22 cellular contexts compared by ENCODE assay signal in the genomic region with DNA sequence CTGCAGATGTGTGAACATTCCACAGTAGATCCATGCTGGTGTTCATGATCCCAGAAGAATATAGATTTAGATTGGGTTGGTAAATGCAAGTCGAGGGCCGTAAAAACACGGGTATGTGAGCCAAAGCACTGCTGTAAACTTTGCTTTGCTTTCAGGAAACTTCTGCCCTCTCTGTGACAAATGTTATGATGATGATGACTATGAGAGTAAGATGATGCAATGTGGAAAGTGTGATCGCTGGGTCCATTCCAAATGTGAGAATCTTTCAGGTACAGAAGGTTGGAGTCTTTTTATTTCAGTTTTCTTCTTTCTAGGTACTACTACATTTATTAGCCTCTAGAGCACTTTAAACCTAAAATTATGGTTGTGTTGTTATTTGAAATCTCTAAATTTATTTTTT. TPM values are rescaled to one million over a fixed set of nuclear protein-coding genes. Genes with fewer than 3 reads are reported as not detected.
DNase-seq lines count a peak whose midpoint lies in the region; ATAC-seq and TF ChIP-seq lines count a peak whose summit lies in the region.
"Had no signal": no experiment of that assay in that cellular context is flagged by ENCODE, and none has a peak within 500 bp of the region (broad histone marks: within the 10 kb centered on the region; RNA-seq: fewer than 3 reads in every experiment).

No MANE protein-coding gene starts in this region.

- CTCF ChIA-PET in activated CD8-positive, alpha-beta T cell treated with anti-CD3 and anti-CD28 coated beads for 36 hours (lab: Charles Lee): interaction anchor here (1.6 to 3.7 kb wide), 3 partner anchors 15 to 92 kb away, joined by 5 to 22 read pairs (median 8); a partner anchor contains a TSS
- CTCF ChIA-PET in activated CD8-positive, alpha-beta T cell treated with anti-CD3 and anti-CD28 coated beads, Interleukin-2, amount 10 ng/mL, durations not matched to agents 7 days and 5 days (lab: Charles Lee): interaction anchor here (1.1 to 1.4 kb wide), 4 partner anchors 10 to 195 kb away, joined by 3 to 4 read pairs (median 4); no protein-coding TSS in a partner anchor

- intact Hi-C loops in activated CD8-positive, alpha-beta T cell treated with anti-CD3 and anti-CD28 coated beads for 36 hours (cut with micrococcal nuclease): no loop called here
- intact Hi-C loops in left ventricle myocardium superior (cut with micrococcal nuclease): loop anchor here (5.0 kb wide), 1 partner anchor 109 kb away; no protein-coding TSS in a partner anchor

- no peak overlapping the region for H3K4me3 Mint-ChIP-seq in activated CD8-positive, alpha-beta T cell treated with anti-CD3 and anti-CD28 coated beads for 36 hours
- H3K4me3 Mint-ChIP-seq in activated CD8-positive, alpha-beta T cell treated with anti-CD3 and anti-CD28 coated beads, Interleukin-2, amount 10 ng/mL, durations not matched to agents 7 days and 5 days: no peak overlapping the region
- no peak overlapping the region for H3K4me3 Mint-ChIP-seq in stimulated activated naive CD8-positive, alpha-beta T cell treated with anti-CD3 and anti-CD28 coated beads, Interleukin-15, Interleukin-2, amounts not matched to agents 100 ng/mL and 50 ng/mL, for 24 hours
- H3K4me3 Mint-ChIP-seq in activated naive CD8-positive, alpha-beta T cell: no peak overlapping the region
- H3K4me3 Mint-ChIP-seq in stimulated activated naive CD8-positive, alpha-beta T cell treated with anti-CD3 and anti-CD28 coated beads, Interleukin-15, amount 100 ng/mL, for 72 hours: peak overlapping the region in 1 of 2 donors; percentile 7

- peak; percentile 72 for ATAC-seq in activated CD8-positive, alpha-beta T cell treated with anti-CD3 and anti-CD28 coated beads for 36 hours
- no peak for ATAC-seq in activated CD8-positive, alpha-beta T cell treated with anti-CD3 and anti-CD28 coated beads, Interleukin-2, amount 10 ng/mL, durations not matched to agents 7 days and 5 days
- no peak for ATAC-seq in stimulated activated naive CD8-positive, alpha-beta T cell treated with anti-CD3 and anti-CD28 coated beads, Interleukin-15, Interleukin-2, amounts not matched to agents 100 U/mL and 50 U/mL, for 24 hours
- peak; percentile 75 for ATAC-seq in stimulated activated naive CD8-positive, alpha-beta T cell treated with anti-CD3 and anti-CD28 coated beads, Interleukin-15, amount 100 ng/mL, for 72 hours
- no peak for ATAC-seq in left ventricle myocardium superior
- ATAC-seq: PC-3 had no signal

- DNase-seq in activated CD8-positive, alpha-beta T cell treated with anti-CD3 and anti-CD28 coated beads for 36 hours: peak; percentile 45
- DNase-seq in activated CD8-positive, alpha-beta T cell treated with anti-CD3 and anti-CD28 coated beads, Interleukin-2, amount 10 ng/mL, durations not matched to agents 7 days and 5 days: no peak
- DNase-seq in stimulated activated naive CD8-positive, alpha-beta T cell treated with anti-CD3 and anti-CD28 coated beads, Interleukin-15, Interleukin-2, amounts not matched to agents 100 U/mL and 50 U/mL, for 24 hours: no peak
- no peak for DNase-seq in stimulated activated naive CD8-positive, alpha-beta T cell treated with anti-CD3 and anti-CD28 coated beads, Interleukin-15, amount 100 ng/mL, for 72 hours
- DNase-seq in left ventricle myocardium superior: no peak
- DNase-seq in glomerular visceral epithelial cell (ENCODE audit: extremely low spot score): no peak
- DNase-seq: BE2C, EL, GF-D8, KBM-7, MM.1S, NCI-H1048, NCI-H1436, NCI-H187 treated with DMSO at 0.1 percent for 48 hours, NCI-H2107, NCI-H446 treated with DMSO at 0.1 percent for 48 hours, NCI-H526 treated with DMSO at 0.1 percent for 48 hours, PC-3, RPMI8226, SHP77 had no signal

- H3K36me3 Mint-ChIP-seq in activated CD8-positive, alpha-beta T cell treated with anti-CD3 and anti-CD28 coated beads for 36 hours (ENCODE audit: low read depth): peaks cover 42% of the 10 kb centered on the region
- H3K36me3 Mint-ChIP-seq in activated CD8-positive, alpha-beta T cell treated with anti-CD3 and anti-CD28 coated beads, Interleukin-2, amount 10 ng/mL, durations not matched to agents 7 days and 5 days (ENCODE audit: low read depth): peaks cover 54% of the 10 kb centered on the region
- peaks cover 52% of the 10 kb centered on the region for H3K36me3 Mint-ChIP-seq in stimulated activated naive CD8-positive, alpha-beta T cell treated with anti-CD3 and anti-CD28 coated beads, Interleukin-15, Interleukin-2, amounts not matched to agents 100 ng/mL and 50 ng/mL, for 24 hours (ENCODE audit: low read depth)
- H3K36me3 Mint-ChIP-seq in activated naive CD8-positive, alpha-beta T cell: peaks cover 14% of the 10 kb centered on the region

- no peak for TF ChIP-seq CTCF in activated CD8-positive, alpha-beta T cell treated with anti-CD3 and anti-CD28 coated beads for 36 hours (IDR thresholded peaks at IDR 0.05)

- peaks cover 7% of the 10 kb centered on the region for H3K4me1 Mint-ChIP-seq in activated CD8-positive, alpha-beta T cell treated with anti-CD3 and anti-CD28 coated beads for 36 hours (ENCODE audit: low read depth)
- H3K4me1 Mint-ChIP-seq in activated CD8-positive, alpha-beta T cell treated with anti-CD3 and anti-CD28 coated beads, Interleukin-2, amount 10 ng/mL, durations not matched to agents 7 days and 5 days (ENCODE audit: low read depth): no peaks in the 10 kb centered on the region
- peaks cover 8% of the 10 kb centered on the region for H3K4me1 Mint-ChIP-seq in stimulated activated naive CD8-positive, alpha-beta T cell treated with anti-CD3 and anti-CD28 coated beads, Interleukin-15, Interleukin-2, amounts not matched to agents 100 ng/mL and 50 ng/mL, for 24 hours (ENCODE audit: low read depth)
- peaks cover 7% of the 10 kb centered on the region for H3K4me1 Mint-ChIP-seq in activated naive CD8-positive, alpha-beta T cell (ENCODE audit: low read depth)
- peaks cover 8% of the 10 kb centered on the region for H3K4me1 Mint-ChIP-seq in stimulated activated naive CD8-positive, alpha-beta T cell treated with anti-CD3 and anti-CD28 coated beads, Interleukin-15, amount 100 ng/mL, for 72 hours

- H3K27ac Mint-ChIP-seq in activated CD8-positive, alpha-beta T cell treated with anti-CD3 and anti-CD28 coated beads for 36 hours: peak overlapping the region; percentile 84
- no peak overlapping the region for H3K27ac Mint-ChIP-seq in activated CD8-positive, alpha-beta T cell treated with anti-CD3 and anti-CD28 coated beads, Interleukin-2, amount 10 ng/mL, durations not matched to agents 7 days and 5 days
- peak overlapping the region; percentile 85 for H3K27ac Mint-ChIP-seq in stimulated activated naive CD8-positive, alpha-beta T cell treated with anti-CD3 and anti-CD28 coated beads, Interleukin-15, Interleukin-2, amounts not matched to agents 100 ng/mL and 50 ng/mL, for 24 hours
- H3K27ac Mint-ChIP-seq in activated naive CD8-positive, alpha-beta T cell: peak overlapping the region; percentile 35
- peak overlapping the region; percentile 95 to 96 for H3K27ac Mint-ChIP-seq in stimulated activated naive CD8-positive, alpha-beta T cell treated with anti-CD3 and anti-CD28 coated beads, Interleukin-15, amount 100 ng/mL, for 72 hours

- H3K27me3 Mint-ChIP-seq in activated CD8-positive, alpha-beta T cell treated with anti-CD3 and anti-CD28 coated beads for 36 hours: no peaks in the 10 kb centered on the region
- no peaks in the 10 kb centered on the region for H3K27me3 Mint-ChIP-seq in activated CD8-positive, alpha-beta T cell treated with anti-CD3 and anti-CD28 coated beads, Interleukin-2, amount 10 ng/mL, durations not matched to agents 7 days and 5 days (ENCODE audit: low read depth)
- H3K27me3 Mint-ChIP-seq in stimulated activated naive CD8-positive, alpha-beta T cell treated with anti-CD3 and anti-CD28 coated beads, Interleukin-15, Interleukin-2, amounts not matched to agents 100 ng/mL and 50 ng/mL, for 24 hours: no peaks in the 10 kb centered on the region
- no peaks in the 10 kb centered on the region for H3K27me3 Mint-ChIP-seq in activated naive CD8-positive, alpha-beta T cell
- no peaks in the 10 kb centered on the region for H3K27me3 Mint-ChIP-seq in stimulated activated naive CD8-positive, alpha-beta T cell treated with anti-CD3 and anti-CD28 coated beads, Interleukin-15, amount 100 ng/mL, for 72 hours

- POLR2A ChIA-PET in activated CD8-positive, alpha-beta T cell treated with anti-CD3 and anti-CD28 coated beads for 36 hours (lab: Charles Lee): interaction anchor here (1.6 kb wide), 1 partner anchor 117 kb away, joined by 3 read pairs; no protein-coding TSS in a partner anchor
- POLR2A ChIA-PET in activated CD8-positive, alpha-beta T cell treated with anti-CD3 and anti-CD28 coated beads, Interleukin-2, amount 10 ng/mL, durations not matched to agents 7 days and 5 days (lab: Charles Lee): no interaction called here

- H3K9me3 Mint-ChIP-seq in activated CD8-positive, alpha-beta T cell treated with anti-CD3 and anti-CD28 coated beads for 36 hours: no peaks in the 10 kb centered on the region
- no peaks in the 10 kb centered on the region for H3K9me3 Mint-ChIP-seq in activated CD8-positive, alpha-beta T cell treated with anti-CD3 and anti-CD28 coated beads, Interleukin-2, amount 10 ng/mL, durations not matched to agents 7 days and 5 days (ENCODE audit: insufficient read depth)
- no peaks in the 10 kb centered on the region for H3K9me3 Mint-ChIP-seq in stimulated activated naive CD8-positive, alpha-beta T cell treated with anti-CD3 and anti-CD28 coated beads, Interleukin-15, Interleukin-2, amounts not matched to agents 100 ng/mL and 50 ng/mL, for 24 hours
- H3K9me3 Mint-ChIP-seq in activated naive CD8-positive, alpha-beta T cell (ENCODE audit: low read depth): no peaks in the 10 kb centered on the region
- H3K9me3 Mint-ChIP-seq in stimulated activated naive CD8-positive, alpha-beta T cell treated with anti-CD3 and anti-CD28 coated beads, Interleukin-15, amount 100 ng/mL, for 72 hours: no peaks in the 10 kb centered on the region

RNA-seq across cellular contexts. Expression of a gene that starts 36.2 kb away (rescaled TPM):
- total RNA-seq in activated CD8-positive, alpha-beta T cell treated with anti-CD3 and anti-CD28 coated beads for 36 hours: under 1 TPM; 0.36 to 0.43 TPM
- under 1 TPM; 0.37 to 0.99 TPM for total RNA-seq in activated CD8-positive, alpha-beta T cell treated with anti-CD3 and anti-CD28 coated beads, Interleukin-2, amount 10 ng/mL, durations not matched to agents 7 days and 5 days
- 1.2 TPM for total RNA-seq in left ventricle myocardium superior

RNA-seq across cellular contexts. Expression of a gene that starts 40.0 kb away (rescaled TPM):
- total RNA-seq in activated CD8-positive, alpha-beta T cell treated with anti-CD3 and anti-CD28 coated beads for 36 hours: 10 to 100 TPM in 1 of 2 experiments, 1 to 10 TPM in 1; 9.8 to 15.0 TPM
- total RNA-seq in activated CD8-positive, alpha-beta T cell treated with anti-CD3 and anti-CD28 coated beads, Interleukin-2, amount 10 ng/mL, durations not matched to agents 7 days and 5 days: 1 to 10 TPM; 6.1 to 8.9 TPM
- 13.4 TPM for total RNA-seq in left ventricle myocardium superior

RNA-seq across cellular contexts. Expression of a gene that starts 54.7 kb away (rescaled TPM):
- 10 to 100 TPM; 68.8 to 75.0 TPM for total RNA-seq in activated CD8-positive, alpha-beta T cell treated with anti-CD3 and anti-CD28 coated beads for 36 hours
- total RNA-seq in activated CD8-positive, alpha-beta T cell treated with anti-CD3 and anti-CD28 coated beads, Interleukin-2, amount 10 ng/mL, durations not matched to agents 7 days and 5 days: 10 to 100 TPM; 83.1 to 86.7 TPM
- 21.1 TPM for total RNA-seq in left ventricle myocardium superior

Comparison
In these comparisons a context has a peak if more than half of its experiments do, and no peak if none do; other contexts are left out.
1. ATAC-seq: peak in activated CD8-positive, alpha-beta T cell treated with anti-CD3 and anti-CD28 coated beads for 36 hours (single experiment) and stimulated activated naive CD8-positive, alpha-beta T cell treated with anti-CD3 and anti-CD28 coated beads, Interleukin-15, amount 100 ng/mL, for 72 hours (single experiment); none in activated CD8-positive, alpha-beta T cell treated with anti-CD3 and anti-CD28 coated beads, Interleukin-2, amount 10 ng/mL, durations not matched to agents 7 days and 5 days (single experiment), stimulated activated naive CD8-positive, alpha-beta T cell treated with anti-CD3 and anti-CD28 coated beads, Interleukin-15, Interleukin-2, amounts not matched to agents 100 U/mL and 50 U/mL, for 24 hours (single experiment) and left ventricle myocardium superior (single experiment).